8 cellular contexts compared by ENCODE assay signal in the genomic region with DNA sequence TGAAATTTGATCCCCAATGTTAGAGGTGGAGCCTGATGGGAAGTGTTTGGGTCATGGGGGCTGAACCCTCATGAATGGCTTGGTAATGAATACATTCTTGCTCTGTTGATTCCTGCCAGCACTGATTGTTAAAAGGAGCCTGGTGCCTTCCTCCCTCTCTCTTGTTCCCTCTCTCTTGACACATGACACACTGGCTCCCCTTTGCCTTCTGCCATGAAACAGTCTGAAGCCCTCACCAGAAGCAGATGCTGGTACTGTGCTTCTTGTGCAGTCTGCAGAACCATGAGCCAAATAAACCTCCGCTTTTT. TPM values are rescaled to one million over a fixed set of nuclear protein-coding genes. Genes with fewer than 3 reads are reported as not detected.
DNase-seq lines count a peak whose midpoint lies in the region; ATAC-seq and TF ChIP-seq lines count a peak whose summit lies in the region.

No MANE protein-coding gene starts in this region.

- H3K9me3 ChIP-seq in MG63, result no peaks in the 10 kb centered on the region
- no peaks in the 10 kb centered on the region for H3K9me3 ChIP-seq in thoracic aorta

- H3K36me3 ChIP-seq in MG63 (no peaks in the 10 kb centered on the region), thoracic aorta (no peaks in the 10 kb centered on the region)

- no TSS peak for BruUV-seq in Calu3 (replicated peaks; lab: Mats Ljungman, UMichigan)

- TF ChIP-seq CTCF in Calu3 (IDR thresholded peaks at IDR 0.05; ENCODE audit: unreplicated experiment) (no peak), thoracic aorta (IDR thresholded peaks at IDR 0.05) (no peak)

- no peak overlapping the region for H3K4me3 Mint-ChIP-seq in Calu3 (ENCODE audit: low read depth, unreplicated experiment)

- H3K36me3 Mint-ChIP-seq in Calu3 (ENCODE audit: insufficient read depth, unreplicated experiment), result peaks cover 4% of the 10 kb centered on the region

- no peaks in the 10 kb centered on the region for H3K9me3 Mint-ChIP-seq in Calu3 (ENCODE audit: low read depth, unreplicated experiment)

- CTCF ChIA-PET in Calu3 (lab: Charles Lee), result interaction anchor here (3.0 kb wide), 1 partner anchor 32 kb away, joined by 15 read pairs; no protein-coding TSS in a partner anchor

- H3K4me1 ChIP-seq in thoracic aorta (ENCODE audit: control insufficient read depth in 1 of 2, low read depth in 2 of 2), result peaks cover 15 to 23% of the 10 kb centered on the region in 2 donors

- intact Hi-C loops in Calu3 (cut with micrococcal nuclease; ENCODE audit: unreplicated experiment), result no loop called here

- peak overlapping the region in 1 of 2 donors; percentile 16 for H3K27ac ChIP-seq in thoracic aorta

- peak overlapping the region; percentile 66 for H3K27ac Mint-ChIP-seq in Calu3 (ENCODE audit: unreplicated experiment)

- DNase-seq in Calu3 (peak; percentile 11), MG63 (peak; percentile 8), fibroblast of gingiva (ENCODE audit: low read depth) (peak; percentile 30), thoracic aorta (ENCODE audit: low spot score) (no peak), AG08396 (ENCODE audit: low spot score) (no peak), GM03348 (ENCODE audit: low spot score) (no peak)

- peak; percentile 16 for ATAC-seq in GM21619 (IDR thresholded peaks at IDR 0.05; ENCODE audit: unreplicated experiment)
- ATAC-seq in thoracic aorta (ENCODE audit: insufficient number of reproducible peaks, low FRiP score, low read depth), result no peak
- ATAC-seq in GM18517 (IDR thresholded peaks at IDR 0.05; ENCODE audit: unreplicated experiment), result no peak

- H3K27me3 Mint-ChIP-seq in Calu3 (ENCODE audit: unreplicated experiment), result no peaks in the 10 kb centered on the region

- H3K4me3 ChIP-seq in MG63, result no peak overlapping the region
- peak overlapping the region; percentile 2 for H3K4me3 ChIP-seq in thoracic aorta

- H3K27me3 ChIP-seq in MG63 (no peaks in the 10 kb centered on the region), thoracic aorta (replicated peaks; ENCODE audit: insufficient read depth) (no peaks in the 10 kb centered on the region)

- peaks cover 23% of the 10 kb centered on the region for H3K4me1 Mint-ChIP-seq in Calu3 (ENCODE audit: low read depth, unreplicated experiment)

RNA-seq across cellular contexts. Expression of a gene that starts 30.6 kb away (rescaled TPM):
- total RNA-seq in Calu3 (2022) (29.4 and 32.5 TPM in 2 replicates), thoracic aorta (10 to 100 TPM; 32.0 to 37.8 TPM)
- total RNA-seq in MG63 (2014; rRNA removed; shearing (Covaris generic); ENCODE audit: low replicate concordance), result 12.6 and 18.9 TPM in 2 replicates

Comparison
In these comparisons a context has a peak if more than half of its experiments do, and no peak if none do; other contexts are left out.
1. DNase-seq: peak in Calu3 (single experiment), MG63 (single experiment) and fibroblast of gingiva (single experiment); none in thoracic aorta (single experiment), AG08396 (single experiment) and GM03348 (single experiment).